ENCODE assay signal across 1 cellular context in genomic region chr1:54439550-54440223, GRCh38.
TF ChIP-seq lines count a peak whose summit lies in the region.

No MANE protein-coding gene starts in this region.

TF ChIP-seq in HEK293, 187 proteins besides CTCF, POLR2A, EP300 and RAD21 (continued from another document):
- TF ChIP-seq PRDM10 (tag by site-specific recombination; IDR thresholded peaks at IDR 0.05) = peak; percentile 66
- TF ChIP-seq ZNF670 (tag by site-specific recombination; IDR thresholded peaks at IDR 0.05; ENCODE audit: low read depth) = no peak
- TF ChIP-seq, protein P1, sequence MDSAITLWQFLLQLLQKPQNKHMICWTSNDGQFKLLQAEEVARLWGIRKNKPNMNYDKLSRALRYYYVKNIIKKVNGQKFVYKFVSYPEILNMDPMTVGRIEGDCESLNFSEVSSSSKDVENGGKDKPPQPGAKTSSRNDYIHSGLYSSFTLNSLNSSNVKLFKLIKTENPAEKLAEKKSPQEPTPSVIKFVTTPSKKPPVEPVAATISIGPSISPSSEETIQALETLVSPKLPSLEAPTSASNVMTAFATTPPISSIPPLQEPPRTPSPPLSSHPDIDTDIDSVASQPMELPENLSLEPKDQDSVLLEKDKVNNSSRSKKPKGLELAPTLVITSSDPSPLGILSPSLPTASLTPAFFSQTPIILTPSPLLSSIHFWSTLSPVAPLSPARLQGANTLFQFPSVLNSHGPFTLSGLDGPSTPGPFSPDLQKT (IDR thresholded peaks at IDR 0.05; ENCODE audit: borderline replicate concordance, low read depth, low read length) = no peak
- TF ChIP-seq ZNF350 (tag by site-specific recombination; IDR thresholded peaks at IDR 0.05) = no peak
- TF ChIP-seq GLI4 (tag by site-specific recombination; IDR thresholded peaks at IDR 0.05) = no peak
- no peak for TF ChIP-seq ZNF501 (tag by site-specific recombination; IDR thresholded peaks at IDR 0.05)
- no peak for TF ChIP-seq MZF1 (tag by site-specific recombination; IDR thresholded peaks at IDR 0.05; ENCODE audit: borderline replicate concordance)
